1 cellular context compared by ENCODE assay signal in the genomic region with DNA sequence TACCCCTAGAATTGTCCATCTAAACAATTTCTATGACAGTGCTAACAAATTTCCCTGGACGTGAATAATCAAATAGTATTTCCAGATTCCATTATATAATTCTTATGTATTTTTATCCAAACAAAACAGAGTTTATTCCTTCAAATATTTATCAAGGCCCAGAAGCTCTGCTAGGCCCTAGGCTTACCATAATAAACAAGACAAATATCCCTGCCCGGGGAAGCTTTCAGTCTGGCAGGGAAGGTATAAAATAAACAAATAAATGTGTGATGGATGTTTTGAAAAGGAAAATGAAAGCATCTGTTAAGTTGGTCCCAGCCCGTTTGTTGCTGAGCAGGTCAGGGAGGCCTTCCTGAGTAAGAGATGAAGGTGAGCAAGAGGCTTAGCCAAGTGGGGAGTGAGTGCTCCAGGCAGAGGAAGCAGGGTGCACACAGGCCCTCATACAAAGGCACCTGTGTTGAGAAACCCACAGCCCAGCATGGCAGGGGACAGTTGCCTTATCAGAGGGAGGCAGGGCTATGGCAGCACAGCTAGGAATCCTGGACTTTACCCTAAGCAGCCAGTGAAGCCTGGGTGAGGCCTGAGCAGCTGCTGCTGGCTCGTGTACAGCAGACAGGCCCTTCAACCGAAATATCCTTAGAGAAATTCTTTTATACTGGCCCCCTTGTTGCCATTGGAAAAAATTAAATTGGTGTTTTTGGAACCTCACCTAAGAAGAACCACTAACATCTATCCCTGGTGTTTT.
TF ChIP-seq lines count a peak whose summit lies in the region.

No MANE protein-coding gene starts in this region.

TF ChIP-seq in HepG2, 621 proteins besides CTCF, POLR2A, EP300 and RAD21 (continued from another document and continues in another):
- TF ChIP-seq, protein P1, sequence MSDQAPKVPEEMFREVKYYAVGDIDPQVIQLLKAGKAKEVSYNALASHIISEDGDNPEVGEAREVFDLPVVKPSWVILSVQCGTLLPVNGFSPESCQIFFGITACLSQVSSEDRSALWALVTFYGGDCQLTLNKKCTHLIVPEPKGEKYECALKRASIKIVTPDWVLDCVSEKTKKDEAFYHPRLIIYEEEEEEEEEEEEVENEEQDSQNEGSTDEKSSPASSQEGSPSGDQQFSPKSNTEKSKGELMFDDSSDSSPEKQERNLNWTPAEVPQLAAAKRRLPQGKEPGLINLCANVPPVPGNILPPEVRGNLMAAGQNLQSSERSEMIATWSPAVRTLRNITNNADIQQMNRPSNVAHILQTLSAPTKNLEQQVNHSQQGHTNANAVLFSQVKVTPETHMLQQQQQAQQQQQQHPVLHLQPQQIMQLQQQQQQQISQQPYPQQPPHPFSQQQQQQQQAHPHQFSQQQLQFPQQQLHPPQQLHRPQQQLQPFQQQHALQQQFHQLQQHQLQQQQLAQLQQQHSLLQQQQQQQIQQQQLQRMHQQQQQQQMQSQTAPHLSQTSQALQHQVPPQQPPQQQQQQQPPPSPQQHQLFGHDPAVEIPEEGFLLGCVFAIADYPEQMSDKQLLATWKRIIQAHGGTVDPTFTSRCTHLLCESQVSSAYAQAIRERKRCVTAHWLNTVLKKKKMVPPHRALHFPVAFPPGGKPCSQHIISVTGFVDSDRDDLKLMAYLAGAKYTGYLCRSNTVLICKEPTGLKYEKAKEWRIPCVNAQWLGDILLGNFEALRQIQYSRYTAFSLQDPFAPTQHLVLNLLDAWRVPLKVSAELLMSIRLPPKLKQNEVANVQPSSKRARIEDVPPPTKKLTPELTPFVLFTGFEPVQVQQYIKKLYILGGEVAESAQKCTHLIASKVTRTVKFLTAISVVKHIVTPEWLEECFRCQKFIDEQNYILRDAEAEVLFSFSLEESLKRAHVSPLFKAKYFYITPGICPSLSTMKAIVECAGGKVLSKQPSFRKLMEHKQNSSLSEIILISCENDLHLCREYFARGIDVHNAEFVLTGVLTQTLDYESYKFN (CRISPR knock-in tag; conservative IDR thresholded peaks at IDR 0.05): peak; percentile 94
- TF ChIP-seq PHF8 (CRISPR knock-in tag; IDR thresholded peaks at IDR 0.05) (peak; percentile 68), ZNF446 (CRISPR knock-in tag; IDR thresholded peaks at IDR 0.05) (no peak), CCDC6 (CRISPR knock-in tag; IDR thresholded peaks at IDR 0.05) (peak; percentile 79), GATAD1 (CRISPR knock-in tag; IDR thresholded peaks at IDR 0.05) (peak; percentile 67; the same call in 1 of the 2 replicates), ZFX (CRISPR knock-in tag; IDR thresholded peaks at IDR 0.05; ENCODE audit: low read depth) (peak; percentile 94), ISL2 (CRISPR knock-in tag; IDR thresholded peaks at IDR 0.05) (peak; percentile 39; the same call in 1 of the 2 replicates), PAX8 (CRISPR knock-in tag; IDR thresholded peaks at IDR 0.05; ENCODE audit: borderline replicate concordance) (no peak), CBX2 (IDR thresholded peaks at IDR 0.05; ENCODE audit: low read depth, low read length) (no peak), CBX2 (CRISPR knock-in tag; IDR thresholded peaks at IDR 0.05; ENCODE audit: low read depth) (no peak), PRMT3 (CRISPR knock-in tag; IDR thresholded peaks at IDR 0.05; ENCODE audit: borderline replicate concordance, low read depth) (peak; percentile 51; the same call in 1 of the 2 replicates), CREM (IDR thresholded peaks at IDR 0.05) (peak; percentile 37; the same call in 1 of the 2 replicates), CREM (CRISPR knock-in tag; IDR thresholded peaks at IDR 0.05) (no peak), ZNF891 (CRISPR knock-in tag; IDR thresholded peaks at IDR 0.05) (no peak), ZSCAN9 (CRISPR knock-in tag; IDR thresholded peaks at IDR 0.05; ENCODE audit: borderline replicate concordance) (peak; percentile 77; the same call in 1 of the 2 replicates), ATF7-NPFF (CRISPR knock-in tag; IDR thresholded peaks at IDR 0.05; ENCODE audit: low read depth) (no peak), NRL (CRISPR knock-in tag; IDR thresholded peaks at IDR 0.05; ENCODE audit: borderline replicate concordance) (no peak), ZNF230 (CRISPR knock-in tag; IDR thresholded peaks at IDR 0.05) (no peak), MYC (CRISPR knock-in tag; IDR thresholded peaks at IDR 0.05; ENCODE audit: borderline replicate concordance) (peak; percentile 86), ZFP90 (CRISPR knock-in tag; IDR thresholded peaks at IDR 0.05; ENCODE audit: borderline replicate concordance) (no peak; the same call in 1 of the 2 replicates), KDM1A (CRISPR knock-in tag; IDR thresholded peaks at IDR 0.05) (peak; percentile 61), RFX1 (IDR thresholded peaks at IDR 0.05) (no peak), ZNF10 (CRISPR knock-in tag; IDR thresholded peaks at IDR 0.05; ENCODE audit: borderline replicate concordance, low read depth) (no peak), ZNF451 (CRISPR knock-in tag; IDR thresholded peaks at IDR 0.05) (peak; percentile 75; the same call in 1 of the 2 replicates), ZNF550 (CRISPR knock-in tag; IDR thresholded peaks at IDR 0.05; ENCODE audit: borderline replicate concordance) (no peak), U2AF1 (optimal IDR thresholded peaks at IDR 0.05; ENCODE audit: low read depth, low read length) (no peak), RXRA (CRISPR knock-in tag; IDR thresholded peaks at IDR 0.05) (peak; percentile 91), TBP (CRISPR knock-in tag; IDR thresholded peaks at IDR 0.05) (no peak), SATB2 (CRISPR knock-in tag; IDR thresholded peaks at IDR 0.05) (no peak), SSRP1 (CRISPR knock-in tag; IDR thresholded peaks at IDR 0.05) (peak; percentile 69; the same call in 1 of the 2 replicates), ZNF629 (CRISPR knock-in tag; conservative IDR thresholded peaks at IDR 0.05) (no peak; the same call in 1 of the 2 replicates), MED13 (CRISPR knock-in tag; IDR thresholded peaks at IDR 0.05) (no peak), YEATS4 (CRISPR knock-in tag; IDR thresholded peaks at IDR 0.05; ENCODE audit: borderline replicate concordance) (peak; percentile 77; the same call in 1 of the 2 replicates), PHF5A (CRISPR knock-in tag; IDR thresholded peaks at IDR 0.05; ENCODE audit: low read depth, unreplicated experiment) (no peak), BORCS8-MEF2B (CRISPR knock-in tag; IDR thresholded peaks at IDR 0.05) (peak; percentile 35; the same call in 1 of the 2 replicates)
- TF ChIP-seq, protein P2, sequence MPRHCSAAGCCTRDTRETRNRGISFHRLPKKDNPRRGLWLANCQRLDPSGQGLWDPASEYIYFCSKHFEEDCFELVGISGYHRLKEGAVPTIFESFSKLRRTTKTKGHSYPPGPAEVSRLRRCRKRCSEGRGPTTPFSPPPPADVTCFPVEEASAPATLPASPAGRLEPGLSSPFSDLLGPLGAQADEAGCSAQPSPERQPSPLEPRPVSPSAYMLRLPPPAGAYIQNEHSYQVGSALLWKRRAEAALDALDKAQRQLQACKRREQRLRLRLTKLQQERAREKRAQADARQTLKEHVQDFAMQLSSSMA (CRISPR knock-in tag; IDR thresholded peaks at IDR 0.05): no peak
- TF ChIP-seq, protein P3, sequence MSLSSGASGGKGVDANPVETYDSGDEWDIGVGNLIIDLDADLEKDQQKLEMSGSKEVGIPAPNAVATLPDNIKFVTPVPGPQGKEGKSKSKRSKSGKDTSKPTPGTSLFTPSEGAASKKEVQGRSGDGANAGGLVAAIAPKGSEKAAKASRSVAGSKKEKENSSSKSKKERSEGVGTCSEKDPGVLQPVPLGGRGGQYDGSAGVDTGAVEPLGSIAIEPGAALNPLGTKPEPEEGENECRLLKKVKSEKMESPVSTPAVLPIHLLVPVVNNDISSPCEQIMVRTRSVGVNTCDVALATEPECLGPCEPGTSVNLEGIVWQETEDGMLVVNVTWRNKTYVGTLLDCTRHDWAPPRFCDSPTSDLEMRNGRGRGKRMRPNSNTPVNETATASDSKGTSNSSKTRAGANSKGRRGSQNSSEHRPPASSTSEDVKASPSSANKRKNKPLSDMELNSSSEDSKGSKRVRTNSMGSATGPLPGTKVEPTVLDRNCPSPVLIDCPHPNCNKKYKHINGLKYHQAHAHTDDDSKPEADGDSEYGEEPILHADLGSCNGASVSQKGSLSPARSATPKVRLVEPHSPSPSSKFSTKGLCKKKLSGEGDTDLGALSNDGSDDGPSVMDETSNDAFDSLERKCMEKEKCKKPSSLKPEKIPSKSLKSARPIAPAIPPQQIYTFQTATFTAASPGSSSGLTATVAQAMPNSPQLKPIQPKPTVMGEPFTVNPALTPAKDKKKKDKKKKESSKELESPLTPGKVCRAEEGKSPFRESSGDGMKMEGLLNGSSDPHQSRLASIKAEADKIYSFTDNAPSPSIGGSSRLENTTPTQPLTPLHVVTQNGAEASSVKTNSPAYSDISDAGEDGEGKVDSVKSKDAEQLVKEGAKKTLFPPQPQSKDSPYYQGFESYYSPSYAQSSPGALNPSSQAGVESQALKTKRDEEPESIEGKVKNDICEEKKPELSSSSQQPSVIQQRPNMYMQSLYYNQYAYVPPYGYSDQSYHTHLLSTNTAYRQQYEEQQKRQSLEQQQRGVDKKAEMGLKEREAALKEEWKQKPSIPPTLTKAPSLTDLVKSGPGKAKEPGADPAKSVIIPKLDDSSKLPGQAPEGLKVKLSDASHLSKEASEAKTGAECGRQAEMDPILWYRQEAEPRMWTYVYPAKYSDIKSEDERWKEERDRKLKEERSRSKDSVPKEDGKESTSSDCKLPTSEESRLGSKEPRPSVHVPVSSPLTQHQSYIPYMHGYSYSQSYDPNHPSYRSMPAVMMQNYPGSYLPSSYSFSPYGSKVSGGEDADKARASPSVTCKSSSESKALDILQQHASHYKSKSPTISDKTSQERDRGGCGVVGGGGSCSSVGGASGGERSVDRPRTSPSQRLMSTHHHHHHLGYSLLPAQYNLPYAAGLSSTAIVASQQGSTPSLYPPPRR (CRISPR knock-in tag; IDR thresholded peaks at IDR 0.05; ENCODE audit: borderline replicate concordance): peak; percentile 68; the same call in 1 of the 2 replicates
- TF ChIP-seq, protein P4, sequence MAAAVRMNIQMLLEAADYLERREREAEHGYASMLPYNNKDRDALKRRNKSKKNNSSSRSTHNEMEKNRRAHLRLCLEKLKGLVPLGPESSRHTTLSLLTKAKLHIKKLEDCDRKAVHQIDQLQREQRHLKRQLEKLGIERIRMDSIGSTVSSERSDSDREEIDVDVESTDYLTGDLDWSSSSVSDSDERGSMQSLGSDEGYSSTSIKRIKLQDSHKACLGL (CRISPR knock-in tag; IDR thresholded peaks at IDR 0.05): no peak
- TF ChIP-seq, protein P5, sequence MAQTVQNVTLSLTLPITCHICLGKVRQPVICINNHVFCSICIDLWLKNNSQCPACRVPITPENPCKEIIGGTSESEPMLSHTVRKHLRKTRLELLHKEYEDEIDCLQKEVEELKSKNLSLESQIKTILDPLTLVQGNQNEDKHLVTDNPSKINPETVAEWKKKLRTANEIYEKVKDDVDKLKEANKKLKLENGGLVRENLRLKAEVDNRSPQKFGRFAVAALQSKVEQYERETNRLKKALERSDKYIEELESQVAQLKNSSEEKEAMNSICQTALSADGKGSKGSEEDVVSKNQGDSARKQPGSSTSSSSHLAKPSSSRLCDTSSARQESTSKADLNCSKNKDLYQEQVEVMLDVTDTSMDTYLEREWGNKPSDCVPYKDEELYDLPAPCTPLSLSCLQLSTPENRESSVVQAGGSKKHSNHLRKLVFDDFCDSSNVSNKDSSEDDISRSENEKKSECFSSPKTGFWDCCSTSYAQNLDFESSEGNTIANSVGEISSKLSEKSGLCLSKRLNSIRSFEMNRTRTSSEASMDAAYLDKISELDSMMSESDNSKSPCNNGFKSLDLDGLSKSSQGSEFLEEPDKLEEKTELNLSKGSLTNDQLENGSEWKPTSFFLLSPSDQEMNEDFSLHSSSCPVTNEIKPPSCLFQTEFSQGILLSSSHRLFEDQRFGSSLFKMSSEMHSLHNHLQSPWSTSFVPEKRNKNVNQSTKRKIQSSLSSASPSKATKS (CRISPR knock-in tag; IDR thresholded peaks at IDR 0.05): no peak
- TF ChIP-seq, protein P6, sequence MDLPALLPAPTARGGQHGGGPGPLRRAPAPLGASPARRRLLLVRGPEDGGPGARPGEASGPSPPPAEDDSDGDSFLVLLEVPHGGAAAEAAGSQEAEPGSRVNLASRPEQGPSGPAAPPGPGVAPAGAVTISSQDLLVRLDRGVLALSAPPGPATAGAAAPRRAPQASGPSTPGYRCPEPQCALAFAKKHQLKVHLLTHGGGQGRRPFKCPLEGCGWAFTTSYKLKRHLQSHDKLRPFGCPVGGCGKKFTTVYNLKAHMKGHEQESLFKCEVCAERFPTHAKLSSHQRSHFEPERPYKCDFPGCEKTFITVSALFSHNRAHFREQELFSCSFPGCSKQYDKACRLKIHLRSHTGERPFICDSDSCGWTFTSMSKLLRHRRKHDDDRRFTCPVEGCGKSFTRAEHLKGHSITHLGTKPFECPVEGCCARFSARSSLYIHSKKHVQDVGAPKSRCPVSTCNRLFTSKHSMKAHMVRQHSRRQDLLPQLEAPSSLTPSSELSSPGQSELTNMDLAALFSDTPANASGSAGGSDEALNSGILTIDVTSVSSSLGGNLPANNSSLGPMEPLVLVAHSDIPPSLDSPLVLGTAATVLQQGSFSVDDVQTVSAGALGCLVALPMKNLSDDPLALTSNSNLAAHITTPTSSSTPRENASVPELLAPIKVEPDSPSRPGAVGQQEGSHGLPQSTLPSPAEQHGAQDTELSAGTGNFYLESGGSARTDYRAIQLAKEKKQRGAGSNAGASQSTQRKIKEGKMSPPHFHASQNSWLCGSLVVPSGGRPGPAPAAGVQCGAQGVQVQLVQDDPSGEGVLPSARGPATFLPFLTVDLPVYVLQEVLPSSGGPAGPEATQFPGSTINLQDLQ (CRISPR knock-in tag; IDR thresholded peaks at IDR 0.05): peak; percentile 70; the same call in 1 of the 2 replicates
- TF ChIP-seq, protein P7, sequence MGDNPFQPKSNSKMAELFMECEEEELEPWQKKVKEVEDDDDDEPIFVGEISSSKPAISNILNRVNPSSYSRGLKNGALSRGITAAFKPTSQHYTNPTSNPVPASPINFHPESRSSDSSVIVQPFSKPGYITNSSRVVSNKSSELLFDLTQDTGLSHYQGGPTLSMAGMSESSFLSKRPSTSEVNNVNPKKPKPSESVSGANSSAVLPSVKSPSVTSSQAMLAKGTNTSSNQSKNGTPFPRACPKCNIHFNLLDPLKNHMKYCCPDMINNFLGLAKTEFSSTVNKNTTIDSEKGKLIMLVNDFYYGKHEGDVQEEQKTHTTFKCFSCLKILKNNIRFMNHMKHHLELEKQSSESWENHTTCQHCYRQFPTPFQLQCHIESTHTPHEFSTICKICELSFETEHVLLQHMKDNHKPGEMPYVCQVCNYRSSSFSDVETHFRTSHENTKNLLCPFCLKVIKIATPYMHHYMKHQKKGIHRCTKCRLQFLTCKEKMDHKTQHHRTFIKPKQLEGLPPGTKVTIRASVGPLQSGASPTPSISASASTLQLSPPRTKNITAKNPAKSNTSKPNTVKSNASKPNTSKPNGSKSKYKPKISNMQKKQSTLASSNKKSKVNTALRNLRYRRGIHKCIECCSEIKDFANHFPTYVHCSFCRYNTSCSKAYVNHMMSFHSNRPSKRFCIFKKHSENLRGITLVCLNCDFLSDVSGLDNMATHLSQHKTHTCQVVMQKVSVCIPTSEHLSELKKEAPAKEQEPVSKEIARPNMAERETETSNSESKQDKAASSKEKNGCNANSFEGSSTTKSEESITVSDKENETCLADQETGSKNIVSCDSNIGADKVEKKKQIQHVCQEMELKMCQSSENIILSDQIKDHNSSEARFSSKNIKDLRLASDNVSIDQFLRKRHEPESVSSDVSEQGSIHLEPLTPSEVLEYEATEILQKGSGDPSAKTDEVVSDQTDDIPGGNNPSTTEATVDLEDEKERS (CRISPR knock-in tag; IDR thresholded peaks at IDR 0.05): peak; percentile 72; the same call in 1 of the 2 replicates
- TF ChIP-seq, protein P8, sequence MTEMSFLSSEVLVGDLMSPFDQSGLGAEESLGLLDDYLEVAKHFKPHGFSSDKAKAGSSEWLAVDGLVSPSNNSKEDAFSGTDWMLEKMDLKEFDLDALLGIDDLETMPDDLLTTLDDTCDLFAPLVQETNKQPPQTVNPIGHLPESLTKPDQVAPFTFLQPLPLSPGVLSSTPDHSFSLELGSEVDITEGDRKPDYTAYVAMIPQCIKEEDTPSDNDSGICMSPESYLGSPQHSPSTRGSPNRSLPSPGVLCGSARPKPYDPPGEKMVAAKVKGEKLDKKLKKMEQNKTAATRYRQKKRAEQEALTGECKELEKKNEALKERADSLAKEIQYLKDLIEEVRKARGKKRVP (CRISPR knock-in tag; IDR thresholded peaks at IDR 0.05): no peak
